8 cellular contexts compared by ENCODE assay signal in the genomic region with DNA sequence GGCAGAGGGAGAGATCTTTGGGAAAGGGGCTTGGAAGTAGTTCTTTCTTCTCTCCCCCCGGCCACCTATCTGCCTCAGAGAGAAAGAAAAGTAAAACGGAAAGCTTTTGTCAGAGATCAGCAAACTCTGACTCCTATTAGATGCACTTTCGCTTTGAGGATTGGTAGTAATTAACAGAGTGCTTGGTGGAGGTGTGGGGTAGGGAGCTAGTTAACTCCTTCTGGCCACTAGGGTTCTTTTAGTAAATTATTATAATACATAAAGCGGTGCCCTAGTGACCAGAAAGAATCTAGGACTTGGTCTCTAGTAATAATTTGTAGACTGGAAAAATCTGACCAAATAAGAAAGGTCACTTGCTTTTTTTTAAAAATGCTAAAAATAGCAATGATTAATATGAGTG. TPM values are rescaled to one million over a fixed set of nuclear protein-coding genes. Genes with fewer than 3 reads are reported as not detected.
DNase-seq lines count a peak whose midpoint lies in the region; ATAC-seq and TF ChIP-seq lines count a peak whose summit lies in the region.

No MANE protein-coding gene starts in this region.

- no peak overlapping the region for H2AFZ ChIP-seq in OCI-LY3 (ENCODE audit: low read depth, low read length)

- H3K79me2 ChIP-seq in OCI-LY3 (ENCODE audit: low read length), result no peaks in the 10 kb centered on the region

- H3K9ac ChIP-seq in OCI-LY3 (ENCODE audit: low read length) (no peak overlapping the region), subcutaneous abdominal adipose tissue (ENCODE audit: low read length in 5 of 5) (peak overlapping the region; percentile 41 to 73 (median 63))

- H3K4me2 ChIP-seq in OCI-LY3 (ENCODE audit: low read length), result peak overlapping the region; percentile 43

- TF ChIP-seq CTCF in OCI-LY3 (IDR thresholded peaks at IDR 0.05; ENCODE audit: low read depth, low read length), result no peak

- H3K36me3 ChIP-seq in OCI-LY3 (replicated peaks; ENCODE audit: low read depth, low read length) (no peaks in the 10 kb centered on the region), subcutaneous abdominal adipose tissue (ENCODE audit: control insufficient read depth in 5 of 5, insufficient read depth in 5 of 5, low read length in 5 of 5) (no peaks in the 10 kb centered on the region)

- DNase-seq in COR-L47 (lab: John Stamatoyannopoulos, UW), result peak; percentile 12
- no peak for DNase-seq in left ventricle myocardium superior
- no peak for DNase-seq in DMS53 (lab: John Stamatoyannopoulos, UW)
- DNase-seq in NCI-H526 (lab: John Stamatoyannopoulos, UW), result no peak
- no peak for DNase-seq in NCI-H524 (lab: John Stamatoyannopoulos, UW)

- H4K20me1 ChIP-seq in OCI-LY3 (ENCODE audit: insufficient read depth, low read length), result peaks cover 47% of the 10 kb centered on the region

- H3K9me3 ChIP-seq in OCI-LY3 (ENCODE audit: insufficient read depth, low read length), result no peaks in the 10 kb centered on the region
- H3K9me3 ChIP-seq in subcutaneous abdominal adipose tissue (ENCODE audit: control insufficient read depth in 5 of 5, low read length in 5 of 5), result no peaks in the 10 kb centered on the region

- H3K4me3 ChIP-seq in OCI-LY3 (ENCODE audit: low read length) (peak overlapping the region; percentile 33; the same call in 1 of the 2 replicates), subcutaneous abdominal adipose tissue (ENCODE audit: low read depth in 1 of 5, low read length in 5 of 5) (peak overlapping the region; percentile 49 to 66 (median 61))

- intact Hi-C loops in left ventricle myocardium superior (cut with micrococcal nuclease), result no loop called here

- H3K4me1 ChIP-seq in OCI-LY3 (ENCODE audit: low read length), result peaks cover 2% of the 10 kb centered on the region; the same call in 1 of the 2 replicates
- H3K4me1 ChIP-seq in subcutaneous abdominal adipose tissue (ENCODE audit: control insufficient read depth in 5 of 5, insufficient read depth in 5 of 5, low read length in 5 of 5), result peaks cover 8 to 49% (median 43%) of the 10 kb centered on the region in 5 donors

- peaks cover 73% of the 10 kb centered on the region for H3K27me3 ChIP-seq in OCI-LY3 (ENCODE audit: low read depth, low read length)
- no peaks in the 10 kb centered on the region for H3K27me3 ChIP-seq in subcutaneous abdominal adipose tissue (ENCODE audit: control insufficient read depth in 5 of 5, insufficient read depth in 4 of 5, low read length in 5 of 5)

- peak; percentile 90 for ATAC-seq in GM21390 (IDR thresholded peaks at IDR 0.05; ENCODE audit: unreplicated experiment)
- peak; percentile 26 for ATAC-seq in left ventricle myocardium superior

- no peak overlapping the region for H3K27ac ChIP-seq in OCI-LY3 (ENCODE audit: low read length)
- H3K27ac ChIP-seq in subcutaneous abdominal adipose tissue (ENCODE audit: low read depth, low read length), result peak overlapping the region; percentile 65

RNA-seq across cellular contexts. Expression of a gene that starts 54.6 kb away (rescaled TPM):
- 72.6 TPM for total RNA-seq in left ventricle myocardium superior
